ENCODE assay signal across 8 cellular contexts in the genomic region with DNA sequence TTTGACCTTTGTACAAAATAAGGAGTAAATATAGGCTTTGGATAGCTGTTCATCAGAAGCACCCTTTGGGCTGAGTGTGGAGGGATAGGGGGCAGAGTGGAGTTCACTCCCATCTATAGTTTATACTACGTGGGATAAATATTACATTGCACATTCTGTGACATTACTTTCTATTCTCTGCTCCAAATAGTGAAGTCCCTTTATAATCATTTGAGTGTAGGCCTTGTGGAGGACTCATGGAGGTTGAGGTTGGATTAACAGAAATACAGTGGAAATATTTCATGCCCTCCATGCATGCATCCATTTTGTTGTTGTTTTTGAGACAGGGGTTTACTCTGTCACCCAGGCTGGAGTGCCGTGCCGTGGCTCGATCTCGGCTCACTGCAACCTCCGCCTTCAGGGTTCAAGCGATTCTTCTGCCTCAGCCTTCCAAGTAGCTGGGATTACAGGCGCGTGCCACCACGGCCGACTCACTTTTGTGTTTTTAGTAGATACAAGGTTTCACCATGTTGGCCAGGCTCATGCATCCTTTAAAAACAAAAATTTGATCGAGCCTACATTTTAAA. TPM values are rescaled to one million over a fixed set of nuclear protein-coding genes. Genes with fewer than 3 reads are reported as not detected.
DNase-seq lines count a peak whose midpoint lies in the region; ATAC-seq and TF ChIP-seq lines count a peak whose summit lies in the region.

No MANE protein-coding gene starts in this region.

- H3K4me1 Mint-ChIP-seq in activated CD4-positive, alpha-beta T cell treated with anti-CD3 and anti-CD28 coated beads, Interleukin-2, amount 10 ng/mL, durations not matched to agents 7 days and 5 days = peaks cover 38% of the 10 kb centered on the region
- peaks cover 53% of the 10 kb centered on the region for H3K4me1 Mint-ChIP-seq in nephron progenitor cell

- no peaks in the 10 kb centered on the region for H3K36me3 ChIP-seq in SK-N-SH (replicated peaks in 1 of 2; ENCODE audit: control insufficient read depth in 1 of 2, insufficient read depth in 2 of 2, low read length in 1 of 2)

- peaks cover 24% of the 10 kb centered on the region; the same call in 1 of the 2 replicates for H3K79me2 ChIP-seq in SK-N-SH (ENCODE audit: insufficient read depth)

- CTCF ChIA-PET in activated CD4-positive, alpha-beta T cell treated with anti-CD3 and anti-CD28 coated beads, Interleukin-2, amount 10 ng/mL, durations not matched to agents 7 days and 5 days (lab: Charles Lee) = interaction anchor here (0.8 to 1.3 kb wide), 3 partner anchors 23 to 47 kb away, joined by 3 to 4 read pairs (median 3); no protein-coding TSS in a partner anchor
- CTCF ChIA-PET in SK-N-SH (lab: Yijun Ruan, JAX) = interaction anchor here (0.8 to 1.2 kb wide), 3 partner anchors 9 to 132 kb away, joined by 3 to 4 read pairs (median 4); partner anchors contain the start of gene GNPTAB

- no peaks in the 10 kb centered on the region for H3K36me3 Mint-ChIP-seq in activated CD4-positive, alpha-beta T cell treated with anti-CD3 and anti-CD28 coated beads, Interleukin-2, amount 10 ng/mL, durations not matched to agents 7 days and 5 days (ENCODE audit: low read depth)
- no peaks in the 10 kb centered on the region for H3K36me3 Mint-ChIP-seq in nephron progenitor cell (ENCODE audit: low read depth)

- H3K9me3 Mint-ChIP-seq in activated CD4-positive, alpha-beta T cell treated with anti-CD3 and anti-CD28 coated beads, Interleukin-2, amount 10 ng/mL, durations not matched to agents 7 days and 5 days = no peaks in the 10 kb centered on the region
- H3K9me3 Mint-ChIP-seq in nephron progenitor cell = peaks cover 4% of the 10 kb centered on the region

- H3K4me3 ChIP-seq in SK-N-SH (ENCODE audit: low read depth in 2 of 2, low read length in 1 of 2) (peak overlapping the region; percentile 68 to 89), epithelial cell of proximal tubule (ENCODE audit: low read depth, low read length) (peak overlapping the region; percentile 79)

- TF ChIP-seq CTCF in SK-N-SH (IDR thresholded peaks at IDR 0.05) = peak; percentile 46
- peak; percentile 25 for TF ChIP-seq CTCF in epithelial cell of proximal tubule (conservative IDR thresholded peaks at IDR 0.05; ENCODE audit: low read depth, low read length)
- TF ChIP-seq CTCF in nephron progenitor cell (IDR thresholded peaks at IDR 0.05) = no peak

- 92% methylated on average over 12 of the region's 12 CpGs for WGBS in SK-N-SH (ENCODE audit: low lambda C conversion rate)

- no peaks in the 10 kb centered on the region for H3K9me2 ChIP-seq in SK-N-SH

- H3K4me3 Mint-ChIP-seq in activated CD4-positive, alpha-beta T cell treated with anti-CD3 and anti-CD28 coated beads, Interleukin-2, amount 10 ng/mL, durations not matched to agents 7 days and 5 days = peak overlapping the region; percentile 81
- peak overlapping the region; percentile 93 for H3K4me3 Mint-ChIP-seq in nephron progenitor cell

- no peak overlapping the region for H3K27ac ChIP-seq in SK-N-SH (ENCODE audit: low read depth in 2 of 2, low read length in 1 of 2)

- H3K9me3 ChIP-seq in SK-N-SH = no peaks in the 10 kb centered on the region

- no peaks in the 10 kb centered on the region for H3K27me3 Mint-ChIP-seq in activated CD4-positive, alpha-beta T cell treated with anti-CD3 and anti-CD28 coated beads, Interleukin-2, amount 10 ng/mL, durations not matched to agents 7 days and 5 days
- H3K27me3 Mint-ChIP-seq in nephron progenitor cell (ENCODE audit: low read depth, poor library complexity) = peaks cover 21% of the 10 kb centered on the region

- no peak for DNase-seq in activated CD4-positive, alpha-beta T cell treated with anti-CD3 and anti-CD28 coated beads, Interleukin-2, amount 10 ng/mL, durations not matched to agents 7 days and 5 days
- DNase-seq in activated CD4-positive, alpha-beta T cell treated with anti-CD3 and anti-CD28 coated beads, Interleukin-2, amount 50 U/mL, for 1 hour = no peak
- DNase-seq in SK-N-SH (peak; percentile 45), epithelial cell of proximal tubule (ENCODE audit: low read depth) (no peak), nephron progenitor cell (no peak), NCI-H2029 treated with DMSO at 0.1 percent for 48 hours (lab: John Stamatoyannopoulos, UW) (no peak)

- H3F3A ChIP-seq in SK-N-SH (replicated peaks; ENCODE audit: insufficient read depth) = peaks cover 3% of the 10 kb centered on the region

- no peaks in the 10 kb centered on the region for H3K27me3 ChIP-seq in SK-N-SH (ENCODE audit: insufficient read depth)

- H3K4me1 ChIP-seq in SK-N-SH (ENCODE audit: control insufficient read depth in 1 of 2, insufficient read depth in 2 of 2, low read depth in 1 of 2, low read length in 1 of 2) = peaks cover 0 to 11% of the 10 kb centered on the region in 2 experiments; a peak in 2 of 4 replicates

- TF ChIP-seq RAD21 in SK-N-SH (IDR thresholded peaks at IDR 0.05; ENCODE audit: low read length) = no peak

- peak overlapping the region; percentile 72; the same call in 1 of the 2 replicates for H2AFZ ChIP-seq in SK-N-SH (ENCODE audit: low read depth)

- H3K9ac ChIP-seq in SK-N-SH = peak overlapping the region; percentile 57; the same call in 1 of the 2 replicates

- ATAC-seq in HG02623 (IDR thresholded peaks at IDR 0.05; ENCODE audit: unreplicated experiment) (no peak), GM21723 (IDR thresholded peaks at IDR 0.05; ENCODE audit: unreplicated experiment) (no peak)

- peak overlapping the region; percentile 86 for H3K27ac Mint-ChIP-seq in activated CD4-positive, alpha-beta T cell treated with anti-CD3 and anti-CD28 coated beads, Interleukin-2, amount 10 ng/mL, durations not matched to agents 7 days and 5 days
- no peak overlapping the region for H3K27ac Mint-ChIP-seq in nephron progenitor cell

- no peak for TF ChIP-seq EP300 in SK-N-SH (IDR thresholded peaks at IDR 0.05; ENCODE audit: borderline replicate concordance in 1 of 2, low read depth in 1 of 2, low read length in 1 of 2)

- H4K20me1 ChIP-seq in SK-N-SH (ENCODE audit: insufficient read depth) = no peaks in the 10 kb centered on the region

- peak overlapping the region; percentile 82 for H3K4me2 ChIP-seq in SK-N-SH

- POLR2A ChIA-PET in activated CD4-positive, alpha-beta T cell treated with anti-CD3 and anti-CD28 coated beads, Interleukin-2, amount 10 ng/mL, durations not matched to agents 7 days and 5 days (lab: Charles Lee) = no interaction called here
- POLR2A ChIA-PET in SK-N-SH (lab: Yijun Ruan, JAX) = no interaction called here

TF ChIP-seq in SK-N-SH, 30 proteins besides CTCF, POLR2A, EP300 and RAD21 (continues in another document):
- no peak for TF ChIP-seq TEAD4 (IDR thresholded peaks at IDR 0.05; ENCODE audit: borderline replicate concordance, insufficient read depth)
- TF ChIP-seq JUND (IDR thresholded peaks at IDR 0.05) = no peak
- TF ChIP-seq RFX5 (IDR thresholded peaks at IDR 0.05; ENCODE audit: low read length) = no peak
- no peak for TF ChIP-seq USF2 (IDR thresholded peaks at IDR 0.05; ENCODE audit: borderline replicate concordance, low read depth, low read length)
- TF ChIP-seq, protein P1, sequence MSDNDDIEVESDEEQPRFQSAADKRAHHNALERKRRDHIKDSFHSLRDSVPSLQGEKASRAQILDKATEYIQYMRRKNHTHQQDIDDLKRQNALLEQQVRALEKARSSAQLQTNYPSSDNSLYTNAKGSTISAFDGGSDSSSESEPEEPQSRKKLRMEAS (IDR thresholded peaks at IDR 0.05; ENCODE audit: low read depth) = no peak
- TF ChIP-seq, protein P2, sequence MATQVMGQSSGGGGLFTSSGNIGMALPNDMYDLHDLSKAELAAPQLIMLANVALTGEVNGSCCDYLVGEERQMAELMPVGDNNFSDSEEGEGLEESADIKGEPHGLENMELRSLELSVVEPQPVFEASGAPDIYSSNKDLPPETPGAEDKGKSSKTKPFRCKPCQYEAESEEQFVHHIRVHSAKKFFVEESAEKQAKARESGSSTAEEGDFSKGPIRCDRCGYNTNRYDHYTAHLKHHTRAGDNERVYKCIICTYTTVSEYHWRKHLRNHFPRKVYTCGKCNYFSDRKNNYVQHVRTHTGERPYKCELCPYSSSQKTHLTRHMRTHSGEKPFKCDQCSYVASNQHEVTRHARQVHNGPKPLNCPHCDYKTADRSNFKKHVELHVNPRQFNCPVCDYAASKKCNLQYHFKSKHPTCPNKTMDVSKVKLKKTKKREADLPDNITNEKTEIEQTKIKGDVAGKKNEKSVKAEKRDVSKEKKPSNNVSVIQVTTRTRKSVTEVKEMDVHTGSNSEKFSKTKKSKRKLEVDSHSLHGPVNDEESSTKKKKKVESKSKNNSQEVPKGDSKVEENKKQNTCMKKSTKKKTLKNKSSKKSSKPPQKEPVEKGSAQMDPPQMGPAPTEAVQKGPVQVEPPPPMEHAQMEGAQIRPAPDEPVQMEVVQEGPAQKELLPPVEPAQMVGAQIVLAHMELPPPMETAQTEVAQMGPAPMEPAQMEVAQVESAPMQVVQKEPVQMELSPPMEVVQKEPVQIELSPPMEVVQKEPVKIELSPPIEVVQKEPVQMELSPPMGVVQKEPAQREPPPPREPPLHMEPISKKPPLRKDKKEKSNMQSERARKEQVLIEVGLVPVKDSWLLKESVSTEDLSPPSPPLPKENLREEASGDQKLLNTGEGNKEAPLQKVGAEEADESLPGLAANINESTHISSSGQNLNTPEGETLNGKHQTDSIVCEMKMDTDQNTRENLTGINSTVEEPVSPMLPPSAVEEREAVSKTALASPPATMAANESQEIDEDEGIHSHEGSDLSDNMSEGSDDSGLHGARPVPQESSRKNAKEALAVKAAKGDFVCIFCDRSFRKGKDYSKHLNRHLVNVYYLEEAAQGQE (IDR thresholded peaks at IDR 0.05; ENCODE audit: low read depth, low read length) = no peak
- no peak for TF ChIP-seq GABPA (IDR thresholded peaks at IDR 0.05; ENCODE audit: low read depth)

RNA-seq across cellular contexts. Expression of gene CHPT1, which starts 1.4 kb away (rescaled TPM):
- total RNA-seq in activated CD4-positive, alpha-beta T cell treated with anti-CD3 and anti-CD28 coated beads, Interleukin-2, amount 10 ng/mL, durations not matched to agents 7 days and 5 days = 10 to 100 TPM in 1 of 2 experiments, 1 to 10 TPM in 1; 9.5 to 11.8 TPM
- 12.0 and 13.2 TPM in 2 replicates for polyA plus RNA-seq in SK-N-SH (2012; rRNA removed)
- polyA plus RNA-seq in SK-N-SH (2012; cell fraction: cytosol; rRNA removed) = 15.9 and 19.3 TPM in 2 replicates
- polyA plus RNA-seq in SK-N-SH (2012; cell fraction: nucleus; rRNA removed) = 3.4 and 8.4 TPM in 2 replicates
- 17.6 and 40.1 TPM in 2 replicates for total RNA-seq in epithelial cell of proximal tubule

RNA-seq across cellular contexts. Expression of gene SYCP3, which starts 40.4 kb away (rescaled TPM):
- total RNA-seq in activated CD4-positive, alpha-beta T cell treated with anti-CD3 and anti-CD28 coated beads, Interleukin-2, amount 10 ng/mL, durations not matched to agents 7 days and 5 days = under 1 TPM; 0.35 to 0.75 TPM
- polyA plus RNA-seq in SK-N-SH (2012; rRNA removed) = 0.06 and 0.07 TPM in 2 replicates
- polyA plus RNA-seq in SK-N-SH (2012; cell fraction: cytosol; rRNA removed) = 0.03 TPM in 1 of 2 replicates, not detected in the other
- polyA plus RNA-seq in SK-N-SH (2012; cell fraction: nucleus; rRNA removed) = 0.26 and 0.30 TPM in 2 replicates
- total RNA-seq in epithelial cell of proximal tubule = under 0.01 TPM in 1 of 2 replicates, not detected in the other
